ENCODE assay signal across 14 cellular contexts in the genomic region with DNA sequence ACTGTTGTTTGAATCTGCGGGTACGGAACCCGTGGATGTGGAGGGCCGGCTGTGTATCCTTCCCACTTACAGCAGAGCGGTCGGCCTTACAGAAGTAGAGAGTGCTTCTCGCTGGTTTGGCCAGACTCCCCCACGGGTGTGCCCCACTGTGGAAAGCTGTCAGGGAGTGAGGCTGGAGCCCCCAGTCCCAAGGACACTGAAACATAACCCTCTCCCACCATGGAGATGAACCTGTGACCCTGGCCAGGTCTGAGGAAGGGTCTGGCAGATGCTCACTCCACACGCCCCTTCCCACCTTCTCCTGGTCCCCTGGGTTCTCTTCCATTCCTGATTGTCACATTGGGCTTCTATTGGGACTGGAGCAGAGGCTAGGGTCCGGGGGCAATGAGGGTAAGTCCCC.
"Had no signal": no experiment of that assay in that cellular context is flagged by ENCODE, and none has a peak within 500 bp of the region (broad histone marks: within the 10 kb centered on the region; RNA-seq: fewer than 3 reads in every experiment).

No MANE protein-coding gene starts in this region.

- H3K36me3 Mint-ChIP-seq: stimulated activated effector memory CD8-positive, alpha-beta T cell treated with anti-CD3 and anti-CD28 coated beads, Interleukin-12 subunit alpha, Interleukin-12 subunit beta, amount 100 ng/mL, for 72 hours had no signal

- H3K27ac Mint-ChIP-seq: activated CD4-positive, alpha-beta memory T cell treated with anti-CD3 and anti-CD28 coated beads, Interleukin-2, amount 10 ng/mL, durations not matched to agents 7 days and 5 days; activated T-cell treated with anti-CD3 and anti-CD28 coated beads, Interleukin-2, amount 50 U/mL, for 24 hours; immature natural killer cell; mesothelial cell of epicardium; WTC11 had no signal

- H3K4me3 Mint-ChIP-seq: activated CD4-positive, alpha-beta memory T cell treated with anti-CD3 and anti-CD28 coated beads, Interleukin-2, amount 10 ng/mL, durations not matched to agents 7 days and 5 days; activated T-cell treated with anti-CD3 and anti-CD28 coated beads, Interleukin-2, amount 50 U/mL, for 24 hours; immature natural killer cell; mesothelial cell of epicardium; neural crest cell; stimulated activated effector memory CD8-positive, alpha-beta T cell treated with anti-CD3 and anti-CD28 coated beads, Interleukin-12 subunit alpha, Interleukin-12 subunit beta, amount 100 ng/mL, for 72 hours; WTC11 had no signal

- DNase-seq: activated CD4-positive, alpha-beta memory T cell treated with anti-CD3 and anti-CD28 coated beads, Interleukin-2, amount 10 ng/mL, durations not matched to agents 7 days and 5 days; activated CD4-positive, alpha-beta T cell treated with anti-CD3 and anti-CD28 coated beads for 4 hours; activated T-cell treated with anti-CD3 and anti-CD28 coated beads, Interleukin-2, amount 50 U/mL, for 24 hours; effector CD8-positive, alpha-beta T cell; foreskin fibroblast; immature natural killer cell; lower lobe of right lung; trophoblast cell had no signal

- H3K36me3 ChIP-seq: SJSA1 had no signal

- H3K27me3 ChIP-seq: SJSA1 had no signal

- H3K27me3 Mint-ChIP-seq: activated CD4-positive, alpha-beta memory T cell treated with anti-CD3 and anti-CD28 coated beads, Interleukin-2, amount 10 ng/mL, durations not matched to agents 7 days and 5 days; activated T-cell treated with anti-CD3 and anti-CD28 coated beads, Interleukin-2, amount 50 U/mL, for 24 hours had no signal

- H3K4me1 Mint-ChIP-seq: immature natural killer cell, WTC11 had no signal

- H3K27ac ChIP-seq: coronary artery, lower lobe of right lung, SJSA1 had no signal

- H3K4me3 ChIP-seq: coronary artery, lower lobe of right lung, SJSA1 had no signal

- H3K4me1 ChIP-seq: SJSA1 had no signal
